11 cellular contexts compared by ENCODE assay signal in genomic region chr6:143276436-143276835, GRCh38.
DNase-seq lines count a peak whose midpoint lies in the region; ATAC-seq and TF ChIP-seq lines count a peak whose summit lies in the region.
"Had no signal": no experiment of that assay in that cellular context is flagged by ENCODE, and none has a peak within 500 bp of the region (broad histone marks: within the 10 kb centered on the region; RNA-seq: fewer than 3 reads in every experiment).

No MANE protein-coding gene starts in this region.

- H3K36me3 ChIP-seq in GM23248 (ENCODE audit: low read depth) = no peaks in the 10 kb centered on the region

- H3F3A ChIP-seq in GM23248 (ENCODE audit: insufficient read depth) = 0 out of 2 replicates have a peak, but pooled peaks cover 3% of the 10 kb centered on the region

- no peaks in the 10 kb centered on the region for H3K27me3 ChIP-seq in GM23248 (replicated peaks; ENCODE audit: insufficient read depth)

- in situ Hi-C loops in GM23248 (cut with MboI) = no loop called here

- no peak overlapping the region for H3K27ac ChIP-seq in GM23248

- no peaks in the 10 kb centered on the region for H4K20me1 ChIP-seq in GM23248 (ENCODE audit: insufficient read depth)

- H2AFZ ChIP-seq in GM23248 = no peak overlapping the region

- H3K79me2 ChIP-seq in GM23248 (ENCODE audit: insufficient read depth) = no peaks in the 10 kb centered on the region

- H3K4me1 ChIP-seq in GM23248 (ENCODE audit: insufficient read depth) = peaks cover 3% of the 10 kb centered on the region; the same call in 1 of the 2 replicates

- no peak overlapping the region for H3K4me3 ChIP-seq in epithelial cell of esophagus (ENCODE audit: low read length)
- no peak overlapping the region for H3K4me3 ChIP-seq in GM23248

- no peak overlapping the region for H3K4me2 ChIP-seq in GM23248 (ENCODE audit: unreplicated experiment)

- TF ChIP-seq CTCF in epithelial cell of esophagus (IDR thresholded peaks at IDR 0.05; ENCODE audit: insufficient read depth, low read depth, low read length, missing control alignments) = peak; percentile 2

- H3K9ac ChIP-seq in GM23248 = no peak overlapping the region

- H3K9me3 ChIP-seq in GM23248 (ENCODE audit: low read depth) = no peaks in the 10 kb centered on the region

- H3K9me2 ChIP-seq in GM23248 (ENCODE audit: insufficient read depth) = no peaks in the 10 kb centered on the region

- ATAC-seq in GM18861 (IDR thresholded peaks at IDR 0.05; ENCODE audit: unreplicated experiment) (peak; percentile 98), GM21515 (IDR thresholded peaks at IDR 0.05; ENCODE audit: unreplicated experiment) (peak; percentile 99), HG03280 (IDR thresholded peaks at IDR 0.05; ENCODE audit: unreplicated experiment) (peak; percentile 99)

- WGBS in GM23248 (ENCODE audit: low coverage in 1 of 2, low lambda C conversion rate in 2 of 2, missing lambda C conversion rate in 2 of 2), 2 experiments = 95 to 96% methylated on average over 4 of the region's 4 CpGs

- DNase-seq in epithelial cell of esophagus (ENCODE audit: low read depth) = no peak
- DNase-seq in AG20443 (ENCODE audit: low spot score) = no peak
- DNase-seq in mesenteric fat pad (ENCODE audit: low spot score) = no peak
- no peak for DNase-seq in NCI-H774 (lab: John Stamatoyannopoulos, UW)
- DNase-seq in GM23248 = no peak
- DNase-seq: IMR-90; kidney; stimulated activated CD4-positive, alpha-beta T cell treated with anti-CD3 and anti-CD28 coated beads, Interleukin-12 subunit alpha, Interleukin-12 subunit beta, amount 100 ng/mL, for 4 hours had no signal
